12 cellular contexts compared by ENCODE assay signal in genomic region chr5:154478752-154479159, GRCh38. TPM values are rescaled to one million over a fixed set of nuclear protein-coding genes. Genes with fewer than 3 reads are reported as not detected.
A peak's percentile ranks its signal among the peaks of the same experiment; 100 is the strongest.
DNase-seq lines count a peak whose midpoint lies in the region; ATAC-seq and TF ChIP-seq lines count a peak whose summit lies in the region.
"Had no signal": no experiment of that assay in that cellular context is flagged by ENCODE, and none has a peak within 500 bp of the region (broad histone marks: within the 10 kb centered on the region; RNA-seq: fewer than 3 reads in every experiment).

No MANE protein-coding gene starts in this region.

- H3K27ac ChIP-seq in heart left ventricle, result peak overlapping the region in 3 of 12 donors; percentile 77 to 95 (median 88)
- peak overlapping the region; percentile 56 to 91 (median 78) for H3K27ac ChIP-seq in transverse colon
- H3K27ac ChIP-seq in caudate nucleus (ENCODE audit: low read depth, low read length), result no peak overlapping the region
- H3K27ac ChIP-seq: BLaER1, ovary had no signal

- TF ChIP-seq CTCF in heart left ventricle (IDR thresholded peaks at IDR 0.05) (no peak), transverse colon (IDR thresholded peaks at IDR 0.05) (no peak)

- H3K36me3 ChIP-seq in heart left ventricle, result no peaks in the 10 kb centered on the region
- H3K36me3 ChIP-seq in transverse colon, result no peaks in the 10 kb centered on the region
- H3K36me3 ChIP-seq: BLaER1, ovary had no signal

- TF ChIP-seq EP300 in transverse colon (IDR thresholded peaks at IDR 0.05; ENCODE audit: low read depth), result no peak

- TF ChIP-seq POLR2A in heart left ventricle (IDR thresholded peaks at IDR 0.05), result no peak
- TF ChIP-seq POLR2A in transverse colon (IDR thresholded peaks at IDR 0.05), result no peak

- in situ Hi-C loops in transverse colon (cut with MboI; ENCODE audit: low pct_ligation_motif_present in 1 of 4, low pct_unique_long_range_greater_than_20kb in 1 of 4, low sequenced_read_pairs in 3 of 4), result no loop called here

- H3K9me3 ChIP-seq in heart left ventricle, result no peaks in the 10 kb centered on the region
- no peaks in the 10 kb centered on the region for H3K9me3 ChIP-seq in transverse colon
- H3K9me3 ChIP-seq: ovary had no signal

- ATAC-seq in heart left ventricle (peak in 2 of 4 donors; percentile 1 to 3), left ventricle myocardium superior (no peak), HG03175 (IDR thresholded peaks at IDR 0.05; ENCODE audit: unreplicated experiment) (no peak)

- intact Hi-C loops in heart left ventricle (cut with DNase I) (loop anchor here in 1 of 10 donors (5.0 kb wide), 1 partner anchor 49 kb away; no protein-coding TSS in a partner anchor), left ventricle myocardium superior (cut with micrococcal nuclease) (no loop called here), transverse colon (cut with DNase I; ENCODE audit: low total_unique reads) (loop anchor here (10.0 kb wide), 1 partner anchor 46 kb away; no protein-coding TSS in a partner anchor)

- DNase-seq in heart left ventricle (no peak), left ventricle myocardium superior (no peak), ecto neural progenitor cell (ENCODE audit: low spot score) (peak; percentile 61), left kidney (ENCODE audit: low read depth, low spot score) (peak; percentile 26), transverse colon (no peak), NCI-H128 (lab: John Stamatoyannopoulos, UW; ENCODE audit: unreplicated experiment) (no peak), caudate nucleus (lab: John Stamatoyannopoulos, UW) (no peak)
- DNase-seq: activated naive CD4-positive, alpha-beta T cell treated with anti-CD3 and anti-CD28 coated beads, Interleukin-2, amount 50 U/mL, for 16 hours; erythroblast had no signal

- H3K4me1 ChIP-seq in heart left ventricle (peaks cover 0 to 61% (median 41%) of the 10 kb centered on the region in 12 donors), transverse colon (peaks cover 7 to 63% (median 45%) of the 10 kb centered on the region in 4 donors)
- H3K4me1 ChIP-seq: BLaER1 had no signal

- H3K27me3 ChIP-seq in heart left ventricle, result peaks cover 23 to 100% (median 96%) of the 10 kb centered on the region in 9 donors
- peaks cover 100% of the 10 kb centered on the region for H3K27me3 ChIP-seq in transverse colon

- 15 to 24% (median 17%) methylated on average over 18 to 27 of the region's 27 CpGs for WGBS in heart left ventricle, 4 donors
- 7% methylated on average over 13 of the region's 27 CpGs; no CpG with 5 or more reads in 1 of the 2 donors for WGBS in transverse colon (ENCODE audit: low coverage in 1 of 2), 2 donors

- H3K4me3 ChIP-seq in heart left ventricle (peak overlapping the region in 9 of 12 donors; percentile 47 to 68 (median 64)), transverse colon (peak overlapping the region in 2 of 4 donors; percentile 15 to 51)
- H3K4me3 ChIP-seq: BLaER1 had no signal

RNA-seq across cellular contexts. Expression of gene HAND1, which starts 0.7 kb away (rescaled TPM):
- total RNA-seq in heart left ventricle (10 to 100 TPM; 22.4 to 44.8 (median 36.4) TPM), left ventricle myocardium superior (37.8 TPM), transverse colon (1 to 10 TPM; 6.7 to 8.0 (median 7.4) TPM)
- polyA plus RNA-seq in heart left ventricle, result 10 to 100 TPM; 23.8 to 30.6 TPM
- total RNA-seq: ovary had no signal
- polyA plus RNA-seq: ovary had no signal

RNA-seq across cellular contexts. Expression of gene SAP30L, which starts 33.0 kb away (rescaled TPM):
- 10 to 100 TPM; 26.1 to 55.5 (median 38.6) TPM for total RNA-seq in heart left ventricle
- 10 to 100 TPM; 19.7 to 27.4 TPM for polyA plus RNA-seq in heart left ventricle
- 39.2 TPM for total RNA-seq in left ventricle myocardium superior
- 10 to 100 TPM; 26.3 to 47.1 (median 33.1) TPM for total RNA-seq in transverse colon

Comparison
In these comparisons a context has a peak if more than half of its experiments do, and no peak if none do; other contexts are left out.
1. DNase-seq: peak in ecto neural progenitor cell (single experiment) and left kidney (single experiment); none in heart left ventricle (0 of 5), left ventricle myocardium superior (single experiment), transverse colon (single experiment), NCI-H128 (single experiment) and caudate nucleus (0 of 61).